Comparison of ENCODE assay signal across 8 cellular contexts in genomic region chr12:93569656-93570551, GRCh38. TPM values are rescaled to one million over a fixed set of nuclear protein-coding genes. Genes with fewer than 3 reads are reported as not detected.
DNase-seq lines count a peak whose midpoint lies in the region; ATAC-seq and TF ChIP-seq lines count a peak whose summit lies in the region.

No MANE protein-coding gene starts in this region.

- peak overlapping the region; percentile 63 for H3K9ac ChIP-seq in endocrine pancreas (ENCODE audit: control insufficient read depth, insufficient read depth, low read length)

- no peaks in the 10 kb centered on the region for H3K4me1 ChIP-seq in endocrine pancreas (ENCODE audit: control insufficient read depth, insufficient read depth, low read length)

- CTCF ChIA-PET in AG04450 (lab: Charles Lee): interaction anchor here (0.5 to 7.4 kb wide), 45 partner anchors 11 to 862 kb away, joined by 3 to 168 read pairs (median 4); no protein-coding TSS in a partner anchor

- peak; percentile 90 for TF ChIP-seq CTCF in AG04450 (IDR thresholded peaks at IDR 0.05; ENCODE audit: low read depth, low read length)

- DNase-seq in AG04450 (ENCODE audit: low read depth, low spot score) (peak; percentile 65), NCI-H748 (lab: John Stamatoyannopoulos, UW; ENCODE audit: unreplicated experiment) (peak; percentile 77), mesenteric fat pad (ENCODE audit: low spot score) (peak; percentile 94)
- DNase-seq in activated CD8-positive, alpha-beta memory T cell treated with anti-CD3 and anti-CD28 coated beads for 48 hours (ENCODE audit: low read depth in 2 of 3, low spot score in 2 of 3): peak; percentile 50 to 59 (median 51)
- peak; percentile 39 for DNase-seq in stimulated activated CD8-positive, alpha-beta memory T cell treated with anti-CD3 and anti-CD28 coated beads, Interleukin-15, amount 100 ng/mL, for 24 hours (ENCODE audit: low read depth)

- H3K27me3 ChIP-seq in AG04450 (ENCODE audit: control insufficient read depth, insufficient read depth, low read length) (no peaks in the 10 kb centered on the region), endocrine pancreas (ENCODE audit: control insufficient read depth, insufficient read depth, low read length) (no peaks in the 10 kb centered on the region)

- H3K4me3 ChIP-seq in AG04450 (ENCODE audit: low read depth, low read length) (peak overlapping the region; percentile 77), endocrine pancreas (ENCODE audit: control insufficient read depth, insufficient read depth, low read length) (peak overlapping the region; percentile 35)

- peak overlapping the region; percentile 61 for H3K27ac ChIP-seq in AG04450 (ENCODE audit: low read depth, low read length)

- POLR2A ChIA-PET in AG04450 (lab: Yijun Ruan, JAX): interaction anchor here (0.7 to 2.0 kb wide), 3 partner anchors 107 to 531 kb away, joined by 3 to 7 read pairs (median 4); partner anchors contain the start of gene CRADD

- H3K36me3 ChIP-seq in endocrine pancreas (ENCODE audit: control insufficient read depth, insufficient read depth, low read length): no peaks in the 10 kb centered on the region

- H3K9me3 ChIP-seq in AG04450 (ENCODE audit: control insufficient read depth, insufficient read depth, low read length): no peaks in the 10 kb centered on the region; the same call in 1 of the 2 replicates
- H3K9me3 ChIP-seq in endocrine pancreas (ENCODE audit: control insufficient read depth, low read length): no peaks in the 10 kb centered on the region

- ATAC-seq in GM18520 (IDR thresholded peaks at IDR 0.05; ENCODE audit: unreplicated experiment) (peak; percentile 18), HG03159 (IDR thresholded peaks at IDR 0.05; ENCODE audit: unreplicated experiment) (peak; percentile 30)

RNA-seq across cellular contexts. Expression of gene SOCS2, which starts 2.6 kb away (rescaled TPM):
- 14.5 and 17.6 TPM in 2 replicates for polyA plus RNA-seq in AG04450 (2011; rRNA removed)
- polyA minus RNA-seq in AG04450 (2011; rRNA and poly(A)+ RNA removed): 8.2 and 10.3 TPM in 2 replicates
- total RNA-seq in mesenteric fat pad: 61.8 TPM

Comparison
In these comparisons a context has a peak if more than half of its experiments do, and no peak if none do; other contexts are left out.
1. Peak in every context shown above with its lines: DNase-seq, ATAC-seq, H3K4me3 ChIP-seq and H3K27ac ChIP-seq.
2. DNase-seq: peak in every context shown above with its lines; median percentile 94 in mesenteric fat pad; 77 in NCI-H748; 65 in AG04450; 51 in activated CD8-positive, alpha-beta memory T cell treated with anti-CD3 and anti-CD28 coated beads for 48 hours; 39 in stimulated activated CD8-positive, alpha-beta memory T cell treated with anti-CD3 and anti-CD28 coated beads, Interleukin-15, amount 100 ng/mL, for 24 hours.